In genomic region chr20:26295006-26295405, GRCh38 we compare ENCODE assay signal across 37 cellular contexts.
"Had no signal": no experiment of that assay in that cellular context is flagged by ENCODE, and none has a peak within 500 bp of the region (broad histone marks: within the 10 kb centered on the region; RNA-seq: fewer than 3 reads in every experiment).

No MANE protein-coding gene starts in this region.

- DNase-seq: activated B cell treated with CpG ODN at 0.5 μM for 24 hours; activated CD4-positive, alpha-beta memory T cell treated with anti-CD3 and anti-CD28 coated beads, Interleukin-2, amount 10 ng/mL, durations not matched to agents 7 days and 5 days; activated CD4-positive, alpha-beta T cell treated with anti-CD3 and anti-CD28 coated beads for 1 hour; activated CD4-positive, alpha-beta T cell treated with anti-CD3 and anti-CD28 coated beads for 36 hours; activated CD4-positive, alpha-beta T cell treated with anti-CD3 and anti-CD28 coated beads for 48 hours; activated CD4-positive, alpha-beta T cell treated with anti-CD3 and anti-CD28 coated beads, Interleukin-2, amount 10 ng/mL, durations not matched to agents 7 days and 5 days; activated CD4-positive, alpha-beta T cell treated with anti-CD3 and anti-CD28 coated beads, Interleukin-2, amount 50 U/mL, for 48 hours; activated CD8-positive, alpha-beta memory T cell treated with anti-CD3 and anti-CD28 coated beads for 24 hours; activated CD8-positive, alpha-beta memory T cell treated with anti-CD3 and anti-CD28 coated beads, Interleukin-2, amount 10 ng/mL, durations not matched to agents 7 days and 5 days; activated CD8-positive, alpha-beta memory T cell treated with anti-CD3 and anti-CD28 coated beads, Interleukin-2, amount 50 U/mL, for 48 hours; activated CD8-positive, alpha-beta T cell treated with anti-CD3 and anti-CD28 coated beads, Interleukin-2, amount 10 ng/mL, durations not matched to agents 7 days and 5 days; activated effector memory CD4-positive, alpha-beta T cell treated with Interleukin-2 at 50 U/mL for 16 hours; activated gamma-delta T cell; activated naive CD4-positive, alpha-beta T cell treated with anti-CD3 and anti-CD28 coated beads, Interleukin-2, amount 10 ng/mL, durations not matched to agents 7 days and 5 days; activated naive CD4-positive, alpha-beta T cell treated with Interleukin-2 at 50 U/mL for 16 hours; activated naive CD8-positive, alpha-beta T cell treated with anti-CD3 and anti-CD28 coated beads, Interleukin-2, amount 10 ng/mL, durations not matched to agents 7 days and 5 days; activated naive CD8-positive, alpha-beta T cell treated with anti-CD3 and anti-CD28 coated beads, Interleukin-2, amount 50 U/mL, for 24 hours; activated T-cell treated with anti-CD3 and anti-CD28 coated beads, Interleukin-2, amount 50 U/mL, for 24 hours; activated T-cell treated with anti-CD3 and anti-CD28 coated beads, Interleukin-2, amount 50 U/mL, for 48 hours; amygdala; anterior cingulate cortex; caudate nucleus; cerebellar nuclear complex; T-helper 1 cell; T-helper 2 cell; T-helper 9 cell had no signal

- H3K36me3 ChIP-seq: ascending aorta, cardiac muscle cell had no signal

- H3K4me1 ChIP-seq: ascending aorta had no signal

- H3K9me3 ChIP-seq: ascending aorta had no signal

- H3K36me3 Mint-ChIP-seq: brain had no signal

- H3K27me3 ChIP-seq: ascending aorta, cardiac muscle cell had no signal

- H3K27ac ChIP-seq: ascending aorta, cardiac muscle cell, VCaP had no signal

- H3K27me3 Mint-ChIP-seq: activated B cell treated with CpG ODN at 0.5 μM for 24 hours; activated CD4-positive, alpha-beta memory T cell treated with anti-CD3 and anti-CD28 coated beads, Interleukin-2, amount 10 ng/mL, durations not matched to agents 7 days and 5 days; activated CD4-positive, alpha-beta T cell treated with anti-CD3 and anti-CD28 coated beads for 36 hours; activated CD4-positive, alpha-beta T cell treated with anti-CD3 and anti-CD28 coated beads, Interleukin-2, amount 10 ng/mL, durations not matched to agents 7 days and 5 days; activated CD8-positive, alpha-beta memory T cell treated with anti-CD3 and anti-CD28 coated beads, Interleukin-2, amount 10 ng/mL, durations not matched to agents 7 days and 5 days; activated naive CD4-positive, alpha-beta T cell treated with anti-CD3 and anti-CD28 coated beads, Interleukin-2, amount 10 ng/mL, durations not matched to agents 7 days and 5 days; activated naive CD4-positive, alpha-beta T cell treated with anti-CD3 and anti-CD28 coated beads, Interleukin-2, amount 50 U/mL, for 24 hours; activated naive CD8-positive, alpha-beta T cell; activated naive CD8-positive, alpha-beta T cell treated with anti-CD3 and anti-CD28 coated beads, Interleukin-2, amount 10 ng/mL, durations not matched to agents 7 days and 5 days; activated naive CD8-positive, alpha-beta T cell treated with anti-CD3 and anti-CD28 coated beads, Interleukin-2, amount 50 U/mL, for 24 hours; activated T-cell treated with anti-CD3 and anti-CD28 coated beads, Interleukin-2, amount 50 U/mL, for 24 hours; brain; central memory CD8-positive, alpha-beta T cell had no signal

- H3K4me3 ChIP-seq: ascending aorta, cardiac muscle cell had no signal

- H3K27ac Mint-ChIP-seq: activated B cell treated with CpG ODN at 0.5 μM for 24 hours; activated CD4-positive, alpha-beta memory T cell treated with anti-CD3 and anti-CD28 coated beads, Interleukin-2, amount 10 ng/mL, durations not matched to agents 7 days and 5 days; activated CD4-positive, alpha-beta T cell treated with anti-CD3 and anti-CD28 coated beads for 36 hours; activated CD4-positive, alpha-beta T cell treated with anti-CD3 and anti-CD28 coated beads, Interleukin-2, amount 10 ng/mL, durations not matched to agents 7 days and 5 days; activated CD8-positive, alpha-beta memory T cell treated with anti-CD3 and anti-CD28 coated beads, Interleukin-2, amount 10 ng/mL, durations not matched to agents 7 days and 5 days; activated CD8-positive, alpha-beta T cell treated with anti-CD3 and anti-CD28 coated beads, Interleukin-2, amount 10 ng/mL, durations not matched to agents 7 days and 5 days; activated naive CD4-positive, alpha-beta T cell treated with anti-CD3 and anti-CD28 coated beads, Interleukin-2, amount 10 ng/mL, durations not matched to agents 7 days and 5 days; activated naive CD4-positive, alpha-beta T cell treated with anti-CD3 and anti-CD28 coated beads, Interleukin-2, amount 50 U/mL, for 24 hours; activated naive CD8-positive, alpha-beta T cell; activated naive CD8-positive, alpha-beta T cell treated with anti-CD3 and anti-CD28 coated beads, Interleukin-2, amount 10 ng/mL, durations not matched to agents 7 days and 5 days; activated naive CD8-positive, alpha-beta T cell treated with anti-CD3 and anti-CD28 coated beads, Interleukin-2, amount 50 U/mL, for 24 hours; activated T-cell treated with anti-CD3 and anti-CD28 coated beads, Interleukin-2, amount 50 U/mL, for 24 hours; activated T-helper 2 cell treated with anti-CD3 and anti-CD28 coated beads, Interferon-gamma antibody, Interleukin-2, Interleukin-4, amounts not matched to agents 10 μg/mL and 5 μg/mL and 100 μg/mL, durations not matched to agents 14 hours and 24 hours and 36 hours; brain; T-helper 1 cell treated with Interleukin-12 subunit alpha and Interleukin-12 subunit beta and Interleukin-4 antibody, amounts not matched to agents 30 μg/mL and 1 μg/mL, for 36 hours; T-helper 2 cell treated with Interferon-gamma antibody and Interleukin-4, amounts not matched to agents 5 μg/mL and 100 μg/mL, for 36 hours had no signal

- H3K4me3 Mint-ChIP-seq: activated B cell treated with CpG ODN at 0.5 μM for 24 hours; activated CD4-positive, alpha-beta memory T cell treated with anti-CD3 and anti-CD28 coated beads, Interleukin-2, amount 10 ng/mL, durations not matched to agents 7 days and 5 days; activated CD4-positive, alpha-beta T cell treated with anti-CD3 and anti-CD28 coated beads for 36 hours; activated CD4-positive, alpha-beta T cell treated with anti-CD3 and anti-CD28 coated beads, Interleukin-2, amount 10 ng/mL, durations not matched to agents 7 days and 5 days; activated CD8-positive, alpha-beta memory T cell treated with anti-CD3 and anti-CD28 coated beads, Interleukin-2, amount 10 ng/mL, durations not matched to agents 7 days and 5 days; activated CD8-positive, alpha-beta T cell treated with anti-CD3 and anti-CD28 coated beads, Interleukin-2, amount 10 ng/mL, durations not matched to agents 7 days and 5 days; activated naive CD4-positive, alpha-beta T cell treated with anti-CD3 and anti-CD28 coated beads, Interleukin-2, amount 10 ng/mL, durations not matched to agents 7 days and 5 days; activated naive CD4-positive, alpha-beta T cell treated with anti-CD3 and anti-CD28 coated beads, Interleukin-2, amount 50 U/mL, for 24 hours; activated naive CD8-positive, alpha-beta T cell treated with anti-CD3 and anti-CD28 coated beads, Interleukin-2, amount 10 ng/mL, durations not matched to agents 7 days and 5 days; activated naive CD8-positive, alpha-beta T cell treated with anti-CD3 and anti-CD28 coated beads, Interleukin-2, amount 50 U/mL, for 24 hours; activated T-cell treated with anti-CD3 and anti-CD28 coated beads, Interleukin-2, amount 50 U/mL, for 24 hours; brain; central memory CD8-positive, alpha-beta T cell; T-helper 1 cell treated with Interleukin-12 subunit alpha and Interleukin-12 subunit beta and Interleukin-4 antibody, amounts not matched to agents 30 μg/mL and 1 μg/mL, for 36 hours; T-helper 2 cell treated with Interferon-gamma antibody and Interleukin-4, amounts not matched to agents 5 μg/mL and 100 μg/mL, for 36 hours had no signal

- H3K9me3 Mint-ChIP-seq: activated B cell treated with CpG ODN at 0.5 μM for 24 hours; activated naive CD4-positive, alpha-beta T cell treated with anti-CD3 and anti-CD28 coated beads, Interleukin-2, amount 50 U/mL, for 24 hours; central memory CD8-positive, alpha-beta T cell had no signal

- ATAC-seq: activated CD4-positive, alpha-beta T cell treated with anti-CD3 and anti-CD28 coated beads for 36 hours; activated CD4-positive, CD25-positive, alpha-beta regulatory T cell treated with anti-CD3 and anti-CD28 coated beads, Interleukin-2, amount 50 U/mL, for 24 hours; activated CD8-positive, alpha-beta memory T cell treated with anti-CD3 and anti-CD28 coated beads, Interleukin-2, amount 10 ng/mL, durations not matched to agents 7 days and 5 days; activated CD8-positive, alpha-beta T cell treated with anti-CD3 and anti-CD28 coated beads, Interleukin-2, amount 10 ng/mL, durations not matched to agents 7 days and 5 days; activated naive CD8-positive, alpha-beta T cell treated with anti-CD3 and anti-CD28 coated beads, Interleukin-2, amount 50 U/mL, for 24 hours had no signal

- H3K4me1 Mint-ChIP-seq: activated B cell treated with CpG ODN at 0.5 μM for 24 hours; activated CD8-positive, alpha-beta memory T cell treated with anti-CD3 and anti-CD28 coated beads, Interleukin-2, amount 10 ng/mL, durations not matched to agents 7 days and 5 days; brain; central memory CD8-positive, alpha-beta T cell had no signal
